1 cellular context compared by ENCODE assay signal in genomic region chr3:156542101-156543042, GRCh38.
TF ChIP-seq lines count a peak whose summit lies in the region.

No MANE protein-coding gene starts in this region.

TF ChIP-seq in HepG2, 621 proteins besides CTCF, POLR2A, EP300 and RAD21 (continued from another document):
- TF ChIP-seq GMEB1 (CRISPR knock-in tag; IDR thresholded peaks at IDR 0.05; ENCODE audit: borderline replicate concordance) (no peak), RXRA (CRISPR knock-in tag; IDR thresholded peaks at IDR 0.05) (no peak), ZNF282 (IDR thresholded peaks at IDR 0.05; ENCODE audit: partially characterized antibody) (no peak), CHCHD3 (CRISPR knock-in tag; IDR thresholded peaks at IDR 0.05) (no peak), ZNF740 (CRISPR knock-in tag; IDR thresholded peaks at IDR 0.05) (no peak), ZC3H13 (CRISPR knock-in tag; IDR thresholded peaks at IDR 0.05) (no peak), RELA (CRISPR knock-in tag; IDR thresholded peaks at IDR 0.05) (no peak), TAF15 (IDR thresholded peaks at IDR 0.05; ENCODE audit: low read depth, low read length, poor library complexity, severe bottlenecking) (no peak), SOX13 (IDR thresholded peaks at IDR 0.05) (no peak), SOX13 (CRISPR knock-in tag; conservative IDR thresholded peaks at IDR 0.05 in 1 of 2, IDR thresholded peaks at IDR 0.05 in 1 of 2) (no peak), ZNF782 (CRISPR knock-in tag; IDR thresholded peaks at IDR 0.05; ENCODE audit: borderline replicate concordance) (no peak), ZFYVE20 (CRISPR knock-in tag; IDR thresholded peaks at IDR 0.05; ENCODE audit: borderline replicate concordance, low read depth) (no peak), KLF6 (CRISPR knock-in tag; IDR thresholded peaks at IDR 0.05) (no peak), HHEX (CRISPR knock-in tag; IDR thresholded peaks at IDR 0.05) (no peak), MAFK (conservative IDR thresholded peaks at IDR 0.05 in 1 of 2, IDR thresholded peaks at IDR 0.05 in 1 of 2; ENCODE audit: low read length in 2 of 2) (peak; percentile 89 to 92), ZNF597 (CRISPR knock-in tag; IDR thresholded peaks at IDR 0.05) (no peak), NR2F6 (IDR thresholded peaks at IDR 0.05) (no peak), NR2F6 (CRISPR knock-in tag; IDR thresholded peaks at IDR 0.05) (peak; percentile 26; the same call in 1 of the 2 replicates), GABPB1 (CRISPR knock-in tag; IDR thresholded peaks at IDR 0.05) (no peak), HOXA5 (CRISPR knock-in tag; IDR thresholded peaks at IDR 0.05) (no peak), MAFF (IDR thresholded peaks at IDR 0.05; ENCODE audit: low read depth, low read length) (peak; percentile 93)
